In genomic region chr17:16013943-16014407, GRCh38 we compare ENCODE assay signal across 9 cellular contexts. TPM values are rescaled to one million over a fixed set of nuclear protein-coding genes. Genes with fewer than 3 reads are reported as not detected.
DNase-seq lines count a peak whose midpoint lies in the region; ATAC-seq, FAIRE-seq and TF ChIP-seq lines count a peak whose summit lies in the region.
"Had no signal": no experiment of that assay in that cellular context is flagged by ENCODE, and none has a peak within 500 bp of the region (broad histone marks: within the 10 kb centered on the region; RNA-seq: fewer than 3 reads in every experiment).

No MANE protein-coding gene starts in this region.

- H3K9me3 ChIP-seq in cardiac muscle cell (ENCODE audit: low read depth) (no peaks in the 10 kb centered on the region), K562 (replicated peaks; ENCODE audit: control insufficient read depth, insufficient read depth, low read depth, low read length) (no peaks in the 10 kb centered on the region)

- no peak overlapping the region for H3K4me3 ChIP-seq in cardiac muscle cell
- no peak overlapping the region for H3K4me3 ChIP-seq in K562
- no peak overlapping the region for H3K4me3 ChIP-seq in kidney epithelial cell (ENCODE audit: low read depth, low read length)

- H3K27ac ChIP-seq in cardiac muscle cell, result peak overlapping the region; percentile 29
- no peak overlapping the region for H3K27ac ChIP-seq in K562 (ENCODE audit: extremely low read depth, low read depth, low read length)

- no peak overlapping the region for H3K9ac ChIP-seq in K562 (ENCODE audit: insufficient read depth in 1 of 2, low read depth in 2 of 2, low read length in 2 of 2)

- BruUV-seq in K562 (replicated peaks; lab: Mats Ljungman, UMichigan), result no TSS peak

- TF ChIP-seq EP300 in K562 (IDR thresholded peaks at IDR 0.05; ENCODE audit: low read length), result no peak

- in situ Hi-C loops in K562 (cut with MboI), result no loop called here

- no peak overlapping the region for H3K4me3 Mint-ChIP-seq in activated T-helper 1 cell treated with anti-CD3 and anti-CD28 coated beads, Interleukin-12 subunit alpha, Interleukin-12 subunit beta, Interleukin-2, Interleukin-4 antibody, amounts not matched to agents 30 ng/mL and 10 ng/mL and 1 ng/mL, durations not matched to agents 14 hours and 24 hours and 36 hours

- DNase-seq in cardiac muscle cell (ENCODE audit: low read depth in 1 of 2, low spot score in 1 of 2), result peak; percentile 29 to 85
- DNase-seq in cardiac septum (ENCODE audit: low spot score), result no peak
- no peak for DNase-seq in K562 (ENCODE audit: extremely low read depth in 1 of 4, low spot score in 3 of 4)
- no peak for DNase-seq in kidney epithelial cell (ENCODE audit: low read depth)
- no peak for DNase-seq in NCI-H2081 treated with DMSO at 0.1 percent for 48 hours (lab: John Stamatoyannopoulos, UW)
- no peak for DNase-seq in activated T-helper 1 cell treated with anti-CD3 and anti-CD28 coated beads, Interleukin-12 subunit alpha, Interleukin-12 subunit beta, Interleukin-2, Interleukin-4 antibody, amounts not matched to agents 30 ng/mL and 10 ng/mL and 1 ng/mL, durations not matched to agents 14 hours and 24 hours and 36 hours (ENCODE audit: low spot score)
- DNase-seq in HUDEP-2 (lab: John Stamatoyannopoulos, UW; ENCODE audit: unreplicated experiment in 76 of 76), result no peak
- no peak for DNase-seq in MV-4-11 (lab: John Stamatoyannopoulos, UW)

- H3K4me2 ChIP-seq in K562 (ENCODE audit: insufficient read depth, low read length), result no peak overlapping the region

- H3K4me1 ChIP-seq in cardiac muscle cell (ENCODE audit: low read depth) (no peaks in the 10 kb centered on the region), K562 (replicated peaks in 1 of 2; ENCODE audit: control insufficient read depth in 2 of 2, insufficient read depth in 2 of 2, low read length in 2 of 2) (no peaks in the 10 kb centered on the region; a peak in 1 of 5 replicates)

- 64% methylated on average over 3 of the region's 3 CpGs for WGBS in K562 (ENCODE audit: insufficient coverage, low coverage, missing lambda C conversion rate)

- H3K27me3 Mint-ChIP-seq in activated T-helper 1 cell treated with anti-CD3 and anti-CD28 coated beads, Interleukin-12 subunit alpha, Interleukin-12 subunit beta, Interleukin-2, Interleukin-4 antibody, amounts not matched to agents 30 ng/mL and 10 ng/mL and 1 ng/mL, durations not matched to agents 14 hours and 24 hours and 36 hours (ENCODE audit: insufficient read depth), result no peaks in the 10 kb centered on the region

- no peaks in the 10 kb centered on the region; the same call in 1 of the 3 replicates for H3K79me2 ChIP-seq in K562 (ENCODE audit: control insufficient read depth, insufficient read depth, low read length)

- peak; percentile 67 for TF ChIP-seq CTCF in cardiac muscle cell (IDR thresholded peaks at IDR 0.05; ENCODE audit: low read depth, low read length)
- peak in 2 of 3 experiments; percentile 20 to 26; a peak in 1 of 6 replicates for TF ChIP-seq CTCF in K562 (IDR thresholded peaks at IDR 0.05 in 2 of 3, conservative IDR thresholded peaks at IDR 0.05 in 1 of 3; ENCODE audit: insufficient read depth in 2 of 3, low read depth in 1 of 3, low read length in 3 of 3)
- peak; percentile 66 for TF ChIP-seq CTCF in kidney epithelial cell (IDR thresholded peaks at IDR 0.05; ENCODE audit: insufficient read depth, low read length, poor library complexity, severe bottlenecking)

- no peak overlapping the region for H3K27ac Mint-ChIP-seq in activated T-helper 1 cell treated with anti-CD3 and anti-CD28 coated beads, Interleukin-12 subunit alpha, Interleukin-12 subunit beta, Interleukin-2, Interleukin-4 antibody, amounts not matched to agents 30 ng/mL and 10 ng/mL and 1 ng/mL, durations not matched to agents 14 hours and 24 hours and 36 hours

- POLR2A ChIA-PET in K562 (lab: Yijun Ruan, JAX), result interaction anchor here (1.5 kb wide), 1 partner anchor 8 kb away, joined by 4 read pairs; no protein-coding TSS in a partner anchor

- H4K20me1 ChIP-seq in K562 (replicated peaks; ENCODE audit: control insufficient read depth, insufficient read depth, low read length), result no peaks in the 10 kb centered on the region

- H2AFZ ChIP-seq in K562 (ENCODE audit: low read depth, low read length), result no peak overlapping the region

- peaks cover 11% of the 10 kb centered on the region for H3K4me1 Mint-ChIP-seq in activated T-helper 1 cell treated with anti-CD3 and anti-CD28 coated beads, Interleukin-12 subunit alpha, Interleukin-12 subunit beta, Interleukin-2, Interleukin-4 antibody, amounts not matched to agents 30 ng/mL and 10 ng/mL and 1 ng/mL, durations not matched to agents 14 hours and 24 hours and 36 hours (ENCODE audit: low read depth)

- TF ChIP-seq RAD21 in K562 (CRISPR knock-in tag; conservative IDR thresholded peaks at IDR 0.05 in 1 of 2, IDR thresholded peaks at IDR 0.05 in 1 of 2), result no peak

- H3K36me3 Mint-ChIP-seq in activated T-helper 1 cell treated with anti-CD3 and anti-CD28 coated beads, Interleukin-12 subunit alpha, Interleukin-12 subunit beta, Interleukin-2, Interleukin-4 antibody, amounts not matched to agents 30 ng/mL and 10 ng/mL and 1 ng/mL, durations not matched to agents 14 hours and 24 hours and 36 hours (ENCODE audit: low read depth), result peaks cover 32% of the 10 kb centered on the region

- no peaks in the 10 kb centered on the region for H3K9me3 Mint-ChIP-seq in activated T-helper 1 cell treated with anti-CD3 and anti-CD28 coated beads, Interleukin-12 subunit alpha, Interleukin-12 subunit beta, Interleukin-2, Interleukin-4 antibody, amounts not matched to agents 30 ng/mL and 10 ng/mL and 1 ng/mL, durations not matched to agents 14 hours and 24 hours and 36 hours

- CTCF ChIA-PET in K562 (lab: Yijun Ruan, JAX; ENCODE audit: low intra/inter-chr PET ratio), result no interaction called here

- ATAC-seq in K562, result no peak

- no peak for FAIRE-seq in K562 (lab: Jason Lieb, UNC)
- FAIRE-seq: colon had no signal

- no peaks in the 10 kb centered on the region for H3K27me3 ChIP-seq in cardiac muscle cell
- no peaks in the 10 kb centered on the region for H3K27me3 ChIP-seq in K562 (ENCODE audit: control insufficient read depth in 2 of 2, insufficient read depth in 2 of 2, low read length in 2 of 2)
- H3K27me3 ChIP-seq in kidney epithelial cell (ENCODE audit: control insufficient read depth, insufficient read depth, low read length), result no peaks in the 10 kb centered on the region

- H3K36me3 ChIP-seq in cardiac muscle cell (peaks cover 32% of the 10 kb centered on the region), K562 (ENCODE audit: control insufficient read depth, insufficient read depth, low read length) (peaks cover 69% of the 10 kb centered on the region), kidney epithelial cell (ENCODE audit: control insufficient read depth, insufficient read depth, low read length) (peaks cover 1% of the 10 kb centered on the region)

- TF ChIP-seq POLR2A in K562 (conservative IDR thresholded peaks at IDR 0.05), result no peak

- intact Hi-C loops in cardiac septum (cut with DNase I) (no loop called here), K562 (cut with micrococcal nuclease) (no loop called here)
- intact Hi-C loops in activated T-helper 1 cell treated with anti-CD3 and anti-CD28 coated beads, Interleukin-12 subunit alpha, Interleukin-12 subunit beta, Interleukin-2, Interleukin-4 antibody, amounts not matched to agents 30 ng/mL and 10 ng/mL and 1 ng/mL, durations not matched to agents 14 hours and 24 hours and 36 hours (cut with micrococcal nuclease), result no loop called here

- no peaks in the 10 kb centered on the region for H3K9me1 ChIP-seq in K562 (ENCODE audit: control insufficient read depth, insufficient read depth, low read length)

RNA-seq across cellular contexts. Expression of gene TTC19, which starts 14.4 kb away (rescaled TPM):
- total RNA-seq in cardiac muscle cell, result 115 and 133 TPM in 2 replicates
- polyA plus RNA-seq in cardiac muscle cell, result 76.5 and 79.0 TPM in 2 replicates
- total RNA-seq in cardiac septum, result 29.0 TPM
- 24.1 and 46.0 TPM in 2 replicates for total RNA-seq in K562 (2011; cell fraction: chromatin; rRNA removed; ENCODE audit: low replicate concordance)
- 21.0 and 27.5 TPM in 2 replicates for total RNA-seq in K562 (2011; cell fraction: nucleolus; rRNA removed)
- 32.6 and 47.8 TPM in 2 replicates for total RNA-seq in K562 (2011; cell fraction: nucleoplasm; rRNA removed)
- total RNA-seq in K562 (2014; rRNA removed), result 42.0 and 60.8 TPM in 2 replicates
- 26.5 and 30.1 TPM in 2 replicates for total RNA-seq in K562 (2014; rRNA removed; fragmentation: Illumina TruSeq; extraction: Trizol)
- total RNA-seq in K562 (2015; rRNA removed; fragmentation: Illumina TruSeq; extraction: Trizol), result 19.1 and 20.3 TPM in 2 replicates
- total RNA-seq in K562 (2021), result 23.8 and 25.6 TPM in 2 replicates
- polyA plus RNA-seq in K562 (2011; rRNA removed), result 6.3 and 8.1 TPM in 2 replicates
- 5.9 and 11.5 TPM in 2 replicates for polyA plus RNA-seq in K562 (2011; cell fraction: cytosol; rRNA removed)
- 10.5 and 11.8 TPM in 2 replicates for polyA plus RNA-seq in K562 (2011; cell fraction: nucleus; rRNA removed)
- polyA plus RNA-seq in K562 (2012), result 19.6 and 25.0 TPM in 2 replicates
- 24.6 and 27.6 TPM in 2 replicates for polyA plus RNA-seq in K562 (2014; fragmentation: Illumina TruSeq; extraction: Trizol)
- polyA plus RNA-seq in K562 (2014; fragmentation: Nextera tagmentation; extraction: Ambion mirVana), result 10 to 100 TPM in 1 of 2 experiments, 1 to 10 TPM in 1; 8.9 to 10.5 TPM
- 16.1 and 25.3 TPM in 2 replicates for polyA plus RNA-seq in K562 (2014; rRNA removed)
- 11.0 and 13.2 TPM in 2 replicates for polyA minus RNA-seq in K562 (2011; rRNA and poly(A)+ RNA removed)
- 12.8 and 13.1 TPM in 2 replicates for polyA minus RNA-seq in K562 (2011; cell fraction: cytosol; rRNA and poly(A)+ RNA removed)
- 22.3 and 23.7 TPM in 2 replicates for polyA minus RNA-seq in K562 (2011; cell fraction: nucleus; rRNA and poly(A)+ RNA removed)
- total RNA-seq in kidney epithelial cell, result 70.2 and 71.2 TPM in 2 replicates
- 38.0 and 40.3 TPM in 2 replicates for total RNA-seq in activated T-helper 1 cell treated with anti-CD3 and anti-CD28 coated beads, Interleukin-12 subunit alpha, Interleukin-12 subunit beta, Interleukin-2, Interleukin-4 antibody, amounts not matched to agents 30 ng/mL and 10 ng/mL and 1 ng/mL, durations not matched to agents 14 hours and 24 hours and 36 hours

RNA-seq across cellular contexts. Expression of gene ZSWIM7, which starts 14.5 kb away (rescaled TPM):
- total RNA-seq in cardiac muscle cell (28.1 and 47.8 TPM in 2 replicates), cardiac septum (17.8 TPM), K562 (2014; rRNA removed) (15.1 and 15.3 TPM in 2 replicates), K562 (2014; rRNA removed; fragmentation: Illumina TruSeq; extraction: Trizol) (9.8 and 11.0 TPM in 2 replicates), K562 (2015; rRNA removed; fragmentation: Illumina TruSeq; extraction: Trizol) (7.9 and 9.5 TPM in 2 replicates), K562 (2021) (6.8 and 9.0 TPM in 2 replicates), kidney epithelial cell (28.6 and 41.6 TPM in 2 replicates)
- polyA plus RNA-seq in cardiac muscle cell (81.6 and 84.7 TPM in 2 replicates), K562 (2011; rRNA removed) (17.2 and 18.7 TPM in 2 replicates), K562 (2014; fragmentation: Illumina TruSeq; extraction: Trizol) (7.4 and 10.0 TPM in 2 replicates), K562 (2014; fragmentation: Nextera tagmentation; extraction: Ambion mirVana) (1 to 10 TPM; 5.9 to 8.0 TPM), K562 (2014; rRNA removed) (15.5 and 22.7 TPM in 2 replicates)
- 7.0 and 12.4 TPM in 2 replicates for total RNA-seq in K562 (2011; cell fraction: chromatin; rRNA removed; ENCODE audit: low replicate concordance)
- total RNA-seq in K562 (2011; cell fraction: nucleolus; rRNA removed), result 3.3 and 4.0 TPM in 2 replicates
- total RNA-seq in K562 (2011; cell fraction: nucleoplasm; rRNA removed), result 4.5 and 7.0 TPM in 2 replicates
- polyA plus RNA-seq in K562 (2011; cell fraction: cytosol; rRNA removed), result 12.4 and 15.1 TPM in 2 replicates
- 12.1 and 12.3 TPM in 2 replicates for polyA plus RNA-seq in K562 (2011; cell fraction: nucleus; rRNA removed)
- polyA plus RNA-seq in K562 (2012), result 10.6 and 12.0 TPM in 2 replicates
- 8.1 and 10.3 TPM in 2 replicates for polyA minus RNA-seq in K562 (2011; rRNA and poly(A)+ RNA removed)
- 3.0 and 4.1 TPM in 2 replicates for polyA minus RNA-seq in K562 (2011; cell fraction: cytosol; rRNA and poly(A)+ RNA removed)
- 1.9 and 3.2 TPM in 2 replicates for polyA minus RNA-seq in K562 (2011; cell fraction: nucleus; rRNA and poly(A)+ RNA removed)
- total RNA-seq in activated T-helper 1 cell treated with anti-CD3 and anti-CD28 coated beads, Interleukin-12 subunit alpha, Interleukin-12 subunit beta, Interleukin-2, Interleukin-4 antibody, amounts not matched to agents 30 ng/mL and 10 ng/mL and 1 ng/mL, durations not matched to agents 14 hours and 24 hours and 36 hours, result 8.3 and 9.5 TPM in 2 replicates

Comparison
In these comparisons a context has a peak if more than half of its experiments do, and no peak if none do; other contexts are left out.
1. DNase-seq: peak in cardiac muscle cell (2 of 2); none in cardiac septum (single experiment), K562 (0 of 4), kidney epithelial cell (single experiment), NCI-H2081 treated with DMSO at 0.1 percent for 48 hours (single experiment), activated T-helper 1 cell treated with anti-CD3 and anti-CD28 coated beads, Interleukin-12 subunit alpha, Interleukin-12 subunit beta, Interleukin-2, Interleukin-4 antibody, amounts not matched to agents 30 ng/mL and 10 ng/mL and 1 ng/mL, durations not matched to agents 14 hours and 24 hours and 36 hours (single experiment), HUDEP-2 (0 of 76) and MV-4-11 (single experiment).
2. Peak in every context shown above with its lines, with median percentiles within 50 percentile points of each other: CTCF ChIP-seq.